ENCODE assay signal across 11 cellular contexts in the genomic region with DNA sequence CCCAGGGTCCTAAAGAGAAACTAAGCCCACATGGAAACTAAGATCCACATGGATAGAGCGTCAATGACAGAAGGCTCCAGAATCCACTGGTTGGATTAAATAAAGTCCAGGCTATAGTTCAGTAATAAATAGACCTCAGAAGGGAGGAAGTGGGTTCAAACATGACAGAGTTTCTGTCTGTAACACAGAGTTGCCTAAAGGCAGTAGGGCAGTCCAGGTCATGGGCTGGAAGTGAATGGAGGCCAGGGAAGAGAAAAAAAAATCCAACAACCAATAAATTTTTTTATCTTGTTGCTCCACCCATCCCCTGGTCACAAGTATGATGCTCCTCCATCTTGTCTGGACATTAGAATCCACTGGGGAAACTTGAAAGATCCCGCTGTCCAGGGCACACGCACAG.
DNase-seq lines count a peak whose midpoint lies in the region; FAIRE-seq and TF ChIP-seq lines count a peak whose summit lies in the region.
"Had no signal": no experiment of that assay in that cellular context is flagged by ENCODE, and none has a peak within 500 bp of the region (broad histone marks: within the 10 kb centered on the region; RNA-seq: fewer than 3 reads in every experiment).

No MANE protein-coding gene starts in this region.

- CTCF ChIA-PET in HEK293 (lab: Yijun Ruan, JAX) = interaction anchor here (0.6 to 5.2 kb wide), 6 partner anchors 9 to 937 kb away, joined by 3 to 46 read pairs (median 5); no protein-coding TSS in a partner anchor

- H3K4me1 Mint-ChIP-seq in T-helper 2 cell treated with Interferon-gamma antibody and Interleukin-4, amounts not matched to agents 5 μg/mL and 100 μg/mL, for 36 hours (ENCODE audit: low read depth) = peaks cover 59% of the 10 kb centered on the region
- peaks cover 36% of the 10 kb centered on the region for H3K4me1 Mint-ChIP-seq in mesothelial cell of epicardium

- no peak for TF ChIP-seq CTCF in HEK293 (tag by site-specific recombination; IDR thresholded peaks at IDR 0.05)
- TF ChIP-seq CTCF in mesothelial cell of epicardium (IDR thresholded peaks at IDR 0.05; ENCODE audit: unreplicated experiment) = no peak
- TF ChIP-seq CTCF in GM20000 (IDR thresholded peaks at IDR 0.05; ENCODE audit: extremely low read depth, missing control alignments) = no peak

- peak overlapping the region; percentile 91 for H3K27ac Mint-ChIP-seq in T-helper 2 cell treated with Interferon-gamma antibody and Interleukin-4, amounts not matched to agents 5 μg/mL and 100 μg/mL, for 36 hours
- H3K27ac Mint-ChIP-seq in mesothelial cell of epicardium = peak overlapping the region; percentile 40
- H3K27ac Mint-ChIP-seq: GM23338 had no signal

- H3K9me3 ChIP-seq in HEK293 (ENCODE audit: control insufficient read depth, insufficient read depth, low read depth, low read length) = no peaks in the 10 kb centered on the region

- POLR2A ChIA-PET in HEK293 (lab: Yijun Ruan, JAX) = interaction anchor here (1.1 kb wide), 1 partner anchor 15 kb away, joined by 3 read pairs; no protein-coding TSS in a partner anchor

- no peaks in the 10 kb centered on the region for H3K9me3 Mint-ChIP-seq in T-helper 2 cell treated with Interferon-gamma antibody and Interleukin-4, amounts not matched to agents 5 μg/mL and 100 μg/mL, for 36 hours
- no peaks in the 10 kb centered on the region for H3K9me3 Mint-ChIP-seq in mesothelial cell of epicardium
- H3K9me3 Mint-ChIP-seq: GM23338 had no signal

- H3K36me3 ChIP-seq in HEK293 (ENCODE audit: control insufficient read depth in 2 of 2, insufficient read depth in 1 of 2, low read length in 2 of 2) = no peaks in the 10 kb centered on the region

- H3K4me1 ChIP-seq in HEK293 (ENCODE audit: control insufficient read depth, insufficient read depth, low read length) = peaks cover 2% of the 10 kb centered on the region; the same call in 1 of the 2 replicates

- H3K36me3 Mint-ChIP-seq in T-helper 2 cell treated with Interferon-gamma antibody and Interleukin-4, amounts not matched to agents 5 μg/mL and 100 μg/mL, for 36 hours (ENCODE audit: low read depth) = peaks cover 8% of the 10 kb centered on the region
- no peaks in the 10 kb centered on the region for H3K36me3 Mint-ChIP-seq in mesothelial cell of epicardium

- H3K27ac ChIP-seq in HEK293 (ENCODE audit: extremely low read depth, low read depth, low read length) = 0 out of 2 replicates have a peak overlapping the region, but pooled peaks have one; percentile 1

- FAIRE-seq in GM12891 (lab: Jason Lieb, UNC) = peak; percentile 5
- FAIRE-seq: colon had no signal

- H3K4me3 ChIP-seq in HEK293 (ENCODE audit: low read depth, low read length) = no peak overlapping the region
- H3K4me3 ChIP-seq: GM23338 had no signal

- DNase-seq in GM12891 (ENCODE audit: insufficient read length, low spot score) (no peak), mesothelial cell of epicardium (ENCODE audit: low spot score in 2 of 2, unreplicated experiment in 2 of 2) (no peak), H4 (ENCODE audit: low spot score) (no peak), GM20000 (ENCODE audit: low spot score) (no peak), HuH-7.5 (ENCODE audit: low spot score) (no peak)
- peak; percentile 23 for DNase-seq in T-helper 2 cell treated with Interferon-gamma antibody and Interleukin-4, amounts not matched to agents 5 μg/mL and 100 μg/mL, for 36 hours (ENCODE audit: low spot score)
- DNase-seq: NCI-H82, Right ventricle myocardium superior had no signal

- H3K27me3 Mint-ChIP-seq in T-helper 2 cell treated with Interferon-gamma antibody and Interleukin-4, amounts not matched to agents 5 μg/mL and 100 μg/mL, for 36 hours (ENCODE audit: low read depth) = no peaks in the 10 kb centered on the region
- H3K27me3 Mint-ChIP-seq in mesothelial cell of epicardium (ENCODE audit: low read depth) = peaks cover 11% of the 10 kb centered on the region

- H3K4me3 Mint-ChIP-seq in T-helper 2 cell treated with Interferon-gamma antibody and Interleukin-4, amounts not matched to agents 5 μg/mL and 100 μg/mL, for 36 hours = peak overlapping the region; percentile 63
- H3K4me3 Mint-ChIP-seq in mesothelial cell of epicardium = no peak overlapping the region
- H3K4me3 Mint-ChIP-seq: GM23338 had no signal

- no peak for TF ChIP-seq POLR2A in GM12891 (IDR thresholded peaks at IDR 0.05; ENCODE audit: low read depth, low read length)

TF ChIP-seq in GM12891, 5 proteins besides CTCF, POLR2A, EP300 and RAD21:
- TF ChIP-seq TAF1 (IDR thresholded peaks at IDR 0.05; ENCODE audit: low read depth, low read length) = no peak
- TF ChIP-seq SPI1 (IDR thresholded peaks at IDR 0.05; ENCODE audit: low read depth, low read length) = peak; percentile 69
- no peak for TF ChIP-seq POU2F2 (IDR thresholded peaks at IDR 0.05; ENCODE audit: low read depth, low read length)

TF ChIP-seq in HEK293, 187 proteins besides CTCF, POLR2A, EP300 and RAD21:
- TF ChIP-seq KLF8 (tag by site-specific recombination; IDR thresholded peaks at IDR 0.05) (no peak), ZNF202 (tag by site-specific recombination; IDR thresholded peaks at IDR 0.05; ENCODE audit: borderline replicate concordance) (no peak), SP3 (tag by site-specific recombination; IDR thresholded peaks at IDR 0.05) (0 out of 2 replicates have a peak, but pooled peaks have one; percentile 5)
